9 cellular contexts compared by ENCODE assay signal in the genomic region with DNA sequence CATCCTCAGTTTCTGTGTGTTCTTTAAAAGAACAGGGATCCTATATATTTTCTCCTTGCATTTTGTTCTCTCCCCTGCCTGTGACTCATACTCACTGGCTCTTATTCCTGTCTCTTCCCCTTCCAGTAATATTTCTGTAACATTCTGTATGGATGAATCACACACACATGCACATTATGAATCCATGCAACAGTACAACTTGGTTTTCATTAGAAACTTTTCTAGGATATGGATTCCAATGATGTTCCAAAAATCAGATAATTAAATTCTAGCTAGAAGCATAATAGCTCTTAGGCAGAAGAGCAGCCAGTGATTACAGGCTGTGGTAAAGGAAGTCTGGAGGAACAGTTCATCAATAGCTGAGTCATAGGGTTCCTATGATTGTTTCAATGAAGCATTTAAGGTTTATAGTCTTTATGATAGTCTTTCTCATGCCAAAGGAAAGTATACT.
A peak's percentile ranks its signal among the peaks of the same experiment; 100 is the strongest.
DNase-seq lines count a peak whose midpoint lies in the region; ATAC-seq and TF ChIP-seq lines count a peak whose summit lies in the region.
"Had no signal": no experiment of that assay in that cellular context is flagged by ENCODE, and none has a peak within 500 bp of the region (broad histone marks: within the 10 kb centered on the region; RNA-seq: fewer than 3 reads in every experiment).

No MANE protein-coding gene starts in this region.

- peak overlapping the region; percentile 65 for H2AFZ ChIP-seq in SK-N-SH (ENCODE audit: low read depth)

- no peaks in the 10 kb centered on the region for H3K9me3 Mint-ChIP-seq in natural killer cell treated with Interleukin-12 subunit alpha and Interleukin-12 subunit beta and Interleukin-15 and Interleukin-18, amount 100 ng/mL, for 72 hours

- H3K4me1 Mint-ChIP-seq in natural killer cell treated with Interleukin-12 subunit alpha and Interleukin-12 subunit beta and Interleukin-15 and Interleukin-18, amount 100 ng/mL, for 72 hours (ENCODE audit: low read depth in 2 of 2), result no peaks in the 10 kb centered on the region

- H3K27me3 ChIP-seq in SK-N-SH (ENCODE audit: insufficient read depth), result no peaks in the 10 kb centered on the region

- ATAC-seq in natural killer cell treated with Interleukin-12 subunit alpha and Interleukin-12 subunit beta and Interleukin-15 and Interleukin-18, amount 100 ng/mL, for 72 hours, result no peak
- ATAC-seq in HG03097 (IDR thresholded peaks at IDR 0.05; ENCODE audit: low FRiP score, unreplicated experiment), result no peak
- ATAC-seq in GM18498 (IDR thresholded peaks at IDR 0.05; ENCODE audit: unreplicated experiment), result no peak

- peaks cover 0 to 4% of the 10 kb centered on the region in 2 experiments for H3K36me3 ChIP-seq in SK-N-SH (replicated peaks in 1 of 2; ENCODE audit: control insufficient read depth in 1 of 2, insufficient read depth in 2 of 2, low read length in 1 of 2)

- peak overlapping the region; percentile 69 for H3K4me2 ChIP-seq in SK-N-SH

- H3K4me3 ChIP-seq in SK-N-SH (ENCODE audit: low read depth in 2 of 2, low read length in 1 of 2) (peak overlapping the region in 1 of 2 experiments; percentile 57; a peak in 3 of 4 replicates), fibroblast of mammary gland (ENCODE audit: control insufficient read depth, low read depth, low read length) (no peak overlapping the region), retinal pigment epithelial cell (ENCODE audit: low read length) (no peak overlapping the region)
- H3K4me3 ChIP-seq: SK-N-MC had no signal

- no peak overlapping the region for H3K4me3 Mint-ChIP-seq in natural killer cell treated with Interleukin-12 subunit alpha and Interleukin-12 subunit beta and Interleukin-15 and Interleukin-18, amount 100 ng/mL, for 72 hours

- H4K20me1 ChIP-seq in SK-N-SH (ENCODE audit: insufficient read depth), result no peaks in the 10 kb centered on the region

- no peak; the same call in 1 of the 2 replicates for TF ChIP-seq RAD21 in SK-N-SH (IDR thresholded peaks at IDR 0.05; ENCODE audit: low read length)

- TF ChIP-seq CTCF in SK-N-SH (IDR thresholded peaks at IDR 0.05), result no peak
- no peak for TF ChIP-seq CTCF in fibroblast of mammary gland (conservative IDR thresholded peaks at IDR 0.05; ENCODE audit: control insufficient read depth, insufficient read depth, low read depth, low read length)
- no peak for TF ChIP-seq CTCF in retinal pigment epithelial cell (conservative IDR thresholded peaks at IDR 0.05; ENCODE audit: low read depth, low read length)

- DNase-seq in Daoy (ENCODE audit: low read depth) (peak; percentile 71), SK-N-SH (no peak), fibroblast of mammary gland (ENCODE audit: low read depth) (peak; percentile 97), retinal pigment epithelial cell (ENCODE audit: low read depth) (peak; percentile 72), NCI-H1436 (lab: John Stamatoyannopoulos, UW) (no peak)
- DNase-seq in natural killer cell treated with Interleukin-12 subunit alpha and Interleukin-12 subunit beta and Interleukin-15 and Interleukin-18, amount 100 ng/mL, for 72 hours (ENCODE audit: low spot score), result no peak

- H3K27ac ChIP-seq in SK-N-SH (ENCODE audit: low read depth in 2 of 2, low read length in 1 of 2), result peak overlapping the region; percentile 94 to 98
- H3K27ac ChIP-seq: SK-N-MC had no signal

- H3K4me1 ChIP-seq in SK-N-SH (ENCODE audit: control insufficient read depth in 1 of 2, insufficient read depth in 2 of 2, low read depth in 1 of 2, low read length in 1 of 2), result peaks cover 0 to 10% of the 10 kb centered on the region in 2 experiments; a peak in 3 of 4 replicates

- H3K27ac Mint-ChIP-seq in natural killer cell treated with Interleukin-12 subunit alpha and Interleukin-12 subunit beta and Interleukin-15 and Interleukin-18, amount 100 ng/mL, for 72 hours, result no peak overlapping the region

- peaks cover 33% of the 10 kb centered on the region for H3F3A ChIP-seq in SK-N-SH (replicated peaks; ENCODE audit: insufficient read depth)

- CTCF ChIA-PET in SK-N-SH (lab: Yijun Ruan, JAX), result no interaction called here

- H3K9ac ChIP-seq in SK-N-SH, result peak overlapping the region; percentile 63

- H3K27me3 Mint-ChIP-seq in natural killer cell treated with Interleukin-12 subunit alpha and Interleukin-12 subunit beta and Interleukin-15 and Interleukin-18, amount 100 ng/mL, for 72 hours, result no peaks in the 10 kb centered on the region

- H3K9me3 ChIP-seq in SK-N-SH, result no peaks in the 10 kb centered on the region

- H3K36me3 Mint-ChIP-seq in natural killer cell treated with Interleukin-12 subunit alpha and Interleukin-12 subunit beta and Interleukin-15 and Interleukin-18, amount 100 ng/mL, for 72 hours, result no peaks in the 10 kb centered on the region

- no peaks in the 10 kb centered on the region for H3K79me2 ChIP-seq in SK-N-SH (ENCODE audit: insufficient read depth)

- POLR2A ChIA-PET in SK-N-SH (lab: Yijun Ruan, JAX), result no interaction called here

- peak; percentile 15 to 90; a peak in 3 of 4 replicates for TF ChIP-seq EP300 in SK-N-SH (IDR thresholded peaks at IDR 0.05; ENCODE audit: borderline replicate concordance in 1 of 2, low read depth in 1 of 2, low read length in 1 of 2)

- no peaks in the 10 kb centered on the region for H3K9me2 ChIP-seq in SK-N-SH

TF ChIP-seq in SK-N-SH, 30 proteins besides CTCF, POLR2A, EP300 and RAD21 (continues in another document):
- TF ChIP-seq, protein P1, sequence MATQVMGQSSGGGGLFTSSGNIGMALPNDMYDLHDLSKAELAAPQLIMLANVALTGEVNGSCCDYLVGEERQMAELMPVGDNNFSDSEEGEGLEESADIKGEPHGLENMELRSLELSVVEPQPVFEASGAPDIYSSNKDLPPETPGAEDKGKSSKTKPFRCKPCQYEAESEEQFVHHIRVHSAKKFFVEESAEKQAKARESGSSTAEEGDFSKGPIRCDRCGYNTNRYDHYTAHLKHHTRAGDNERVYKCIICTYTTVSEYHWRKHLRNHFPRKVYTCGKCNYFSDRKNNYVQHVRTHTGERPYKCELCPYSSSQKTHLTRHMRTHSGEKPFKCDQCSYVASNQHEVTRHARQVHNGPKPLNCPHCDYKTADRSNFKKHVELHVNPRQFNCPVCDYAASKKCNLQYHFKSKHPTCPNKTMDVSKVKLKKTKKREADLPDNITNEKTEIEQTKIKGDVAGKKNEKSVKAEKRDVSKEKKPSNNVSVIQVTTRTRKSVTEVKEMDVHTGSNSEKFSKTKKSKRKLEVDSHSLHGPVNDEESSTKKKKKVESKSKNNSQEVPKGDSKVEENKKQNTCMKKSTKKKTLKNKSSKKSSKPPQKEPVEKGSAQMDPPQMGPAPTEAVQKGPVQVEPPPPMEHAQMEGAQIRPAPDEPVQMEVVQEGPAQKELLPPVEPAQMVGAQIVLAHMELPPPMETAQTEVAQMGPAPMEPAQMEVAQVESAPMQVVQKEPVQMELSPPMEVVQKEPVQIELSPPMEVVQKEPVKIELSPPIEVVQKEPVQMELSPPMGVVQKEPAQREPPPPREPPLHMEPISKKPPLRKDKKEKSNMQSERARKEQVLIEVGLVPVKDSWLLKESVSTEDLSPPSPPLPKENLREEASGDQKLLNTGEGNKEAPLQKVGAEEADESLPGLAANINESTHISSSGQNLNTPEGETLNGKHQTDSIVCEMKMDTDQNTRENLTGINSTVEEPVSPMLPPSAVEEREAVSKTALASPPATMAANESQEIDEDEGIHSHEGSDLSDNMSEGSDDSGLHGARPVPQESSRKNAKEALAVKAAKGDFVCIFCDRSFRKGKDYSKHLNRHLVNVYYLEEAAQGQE (IDR thresholded peaks at IDR 0.05; ENCODE audit: low read depth, low read length), result no peak
- TF ChIP-seq ELF1 (IDR thresholded peaks at IDR 0.05) (0 out of 2 replicates have a peak, but pooled peaks have one; percentile 1), TCF12 (IDR thresholded peaks at IDR 0.05) (peak; percentile 92), NFIC (IDR thresholded peaks at IDR 0.05; ENCODE audit: borderline replicate concordance) (peak; percentile 64; the same call in 1 of the 2 replicates), POLR2AphosphoS5 (IDR thresholded peaks at IDR 0.05; ENCODE audit: low read depth, low read length) (peak; percentile 72; the same call in 1 of the 2 replicates), YY1 (IDR thresholded peaks at IDR 0.05; ENCODE audit: low read depth) (0 out of 2 replicates have a peak, but pooled peaks have one; percentile 23), CHD2 (IDR thresholded peaks at IDR 0.05; ENCODE audit: low read length, partially characterized antibody) (no peak), FOXM1 (IDR thresholded peaks at IDR 0.05; ENCODE audit: low read depth) (peak; percentile 90), FOXJ3 (CRISPR knock-in tag; IDR thresholded peaks at IDR 0.05) (no peak), EZH2phosphoT487 (IDR thresholded peaks at IDR 0.05; ENCODE audit: borderline replicate concordance, low read depth) (no peak), TEAD4 (IDR thresholded peaks at IDR 0.05; ENCODE audit: borderline replicate concordance, insufficient read depth) (peak; percentile 63), GATA2 (CRISPR knock-in tag; IDR thresholded peaks at IDR 0.05) (no peak), NRF1 (IDR thresholded peaks at IDR 0.05; ENCODE audit: low read depth, low read length) (no peak)
- TF ChIP-seq, protein P2, sequence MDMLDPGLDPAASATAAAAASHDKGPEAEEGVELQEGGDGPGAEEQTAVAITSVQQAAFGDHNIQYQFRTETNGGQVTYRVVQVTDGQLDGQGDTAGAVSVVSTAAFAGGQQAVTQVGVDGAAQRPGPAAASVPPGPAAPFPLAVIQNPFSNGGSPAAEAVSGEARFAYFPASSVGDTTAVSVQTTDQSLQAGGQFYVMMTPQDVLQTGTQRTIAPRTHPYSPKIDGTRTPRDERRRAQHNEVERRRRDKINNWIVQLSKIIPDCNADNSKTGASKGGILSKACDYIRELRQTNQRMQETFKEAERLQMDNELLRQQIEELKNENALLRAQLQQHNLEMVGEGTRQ (IDR thresholded peaks at IDR 0.05; ENCODE audit: borderline replicate concordance, low read depth, low read length), result no peak
- TF ChIP-seq, protein P3, sequence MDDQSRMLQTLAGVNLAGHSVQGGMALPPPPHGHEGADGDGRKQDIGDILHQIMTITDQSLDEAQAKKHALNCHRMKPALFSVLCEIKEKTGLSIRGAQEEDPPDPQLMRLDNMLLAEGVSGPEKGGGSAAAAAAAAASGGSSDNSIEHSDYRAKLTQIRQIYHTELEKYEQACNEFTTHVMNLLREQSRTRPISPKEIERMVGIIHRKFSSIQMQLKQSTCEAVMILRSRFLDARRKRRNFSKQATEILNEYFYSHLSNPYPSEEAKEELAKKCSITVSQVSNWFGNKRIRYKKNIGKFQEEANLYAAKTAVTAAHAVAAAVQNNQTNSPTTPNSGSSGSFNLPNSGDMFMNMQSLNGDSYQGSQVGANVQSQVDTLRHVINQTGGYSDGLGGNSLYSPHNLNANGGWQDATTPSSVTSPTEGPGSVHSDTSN (IDR thresholded peaks at IDR 0.05), result peak; percentile 47; the same call in 1 of the 2 replicates
- TF ChIP-seq, protein P4, sequence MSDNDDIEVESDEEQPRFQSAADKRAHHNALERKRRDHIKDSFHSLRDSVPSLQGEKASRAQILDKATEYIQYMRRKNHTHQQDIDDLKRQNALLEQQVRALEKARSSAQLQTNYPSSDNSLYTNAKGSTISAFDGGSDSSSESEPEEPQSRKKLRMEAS (IDR thresholded peaks at IDR 0.05; ENCODE audit: low read depth), result peak; percentile 43; the same call in 1 of the 2 replicates

Comparison
In these comparisons a context has a peak if more than half of its experiments do, and no peak if none do; other contexts are left out.
1. DNase-seq: peak in Daoy (single experiment), fibroblast of mammary gland (single experiment) and retinal pigment epithelial cell (single experiment); none in SK-N-SH (single experiment), NCI-H1436 (single experiment) and natural killer cell treated with Interleukin-12 subunit alpha and Interleukin-12 subunit beta and Interleukin-15 and Interleukin-18, amount 100 ng/mL, for 72 hours (single experiment).